In the genomic region with DNA sequence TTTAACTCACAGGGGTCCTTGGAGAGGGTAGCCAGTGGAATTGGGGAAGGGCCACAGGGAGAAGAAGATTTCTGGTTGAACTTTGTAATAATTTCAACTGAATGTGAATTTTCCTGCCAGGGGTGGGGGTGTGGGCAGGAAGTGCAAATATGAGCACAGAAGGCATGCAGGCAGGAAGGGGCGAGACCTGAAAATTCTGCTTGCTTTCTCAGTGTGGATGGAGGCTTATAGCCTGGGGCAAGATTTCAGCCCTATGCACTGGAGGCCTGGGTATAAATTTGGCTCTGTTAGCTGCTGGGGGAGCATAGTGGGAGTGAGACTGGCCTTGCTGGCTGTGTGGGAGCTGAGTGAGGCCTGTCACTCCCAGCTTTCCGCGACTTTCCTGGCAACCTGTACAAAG, we compare ENCODE assay signal across 21 cellular contexts. TPM values are rescaled to one million over a fixed set of nuclear protein-coding genes. Genes with fewer than 3 reads are reported as not detected.
DNase-seq lines count a peak whose midpoint lies in the region; ATAC-seq and TF ChIP-seq lines count a peak whose summit lies in the region.
"Had no signal": no experiment of that assay in that cellular context is flagged by ENCODE, and none has a peak within 500 bp of the region (broad histone marks: within the 10 kb centered on the region; RNA-seq: fewer than 3 reads in every experiment).

No MANE protein-coding gene starts in this region.

- ATAC-seq in PC-3 (no peak), GM21515 (IDR thresholded peaks at IDR 0.05; ENCODE audit: unreplicated experiment) (no peak)

- no TSS peak for BruUV-seq in PC-3 (replicated peaks; lab: Mats Ljungman, UMichigan)

- CTCF ChIA-PET in PC-3 (lab: Charles Lee) = no interaction called here

- peak overlapping the region; percentile 37 for H3K27ac Mint-ChIP-seq in type B pancreatic cell

- no peaks in the 10 kb centered on the region; the same call in 1 of the 2 replicates for H3K4me1 ChIP-seq in PC-3 (ENCODE audit: insufficient read depth, low read length)
- H3K4me1 ChIP-seq: BLaER1 treated with 17β-estradiol and CSF1 and Interleukin-3, amounts not matched to agents 10 nM and 100 nM; Peyer's patch had no signal

- H3K79me2 ChIP-seq in PC-3 (ENCODE audit: low read length) = no peaks in the 10 kb centered on the region

- POLR2A ChIA-PET in PC-3 (lab: Charles Lee; ENCODE audit: unreplicated experiment) = no interaction called here

- H3K9me3 ChIP-seq in PC-3 (ENCODE audit: low read length) = no peaks in the 10 kb centered on the region
- H3K9me3 ChIP-seq: Peyer's patch had no signal

- H3K9me3 Mint-ChIP-seq in type B pancreatic cell = peaks cover 7% of the 10 kb centered on the region

- no peak overlapping the region for H3K4me2 ChIP-seq in PC-3 (ENCODE audit: low read length)
- H3K4me2 ChIP-seq: BLaER1 treated with 17β-estradiol and CSF1 and Interleukin-3, amounts not matched to agents 10 nM and 100 nM had no signal

- H3K27ac ChIP-seq in PC-3 (ENCODE audit: low read length) (no peak overlapping the region), epithelial cell of prostate (peak overlapping the region; percentile 9)
- H3K27ac ChIP-seq: BLaER1 treated with 17β-estradiol and CSF1 and Interleukin-3, amounts not matched to agents 10 nM and 100 nM; Peyer's patch had no signal

- H2AFZ ChIP-seq in PC-3 (ENCODE audit: low read length) = no peak overlapping the region

- DNase-seq in EL = peak; percentile 32
- DNase-seq in PC-3 = peak; percentile 3
- no peak for DNase-seq in epithelial cell of prostate (ENCODE audit: low read depth, low spot score)
- no peak for DNase-seq in type B pancreatic cell (ENCODE audit: extremely low spot score, unreplicated experiment)
- no peak for DNase-seq in GM10266 (ENCODE audit: extremely low spot score)
- DNase-seq in NOMO-1 (lab: John Stamatoyannopoulos, UW; ENCODE audit: unreplicated experiment in 2 of 2) = no peak
- DNase-seq: CD8-positive, alpha-beta memory T cell; DMS79; GDM1; GOT3; KG1; NCI-H1048; NCI-H1436; NCI-H1930; NCI-H345; NCI-H524 treated with DMSO at 0.1 percent for 48 hours; Peyer's patch; Right ventricle myocardium superior; SW 1271 had no signal

- H3K9ac ChIP-seq in PC-3 (ENCODE audit: low read length) = no peak overlapping the region
- H3K9ac ChIP-seq: BLaER1 treated with 17β-estradiol and CSF1 and Interleukin-3, amounts not matched to agents 10 nM and 100 nM had no signal

- H3F3A ChIP-seq in PC-3 (ENCODE audit: low read length, unreplicated experiment) = no peaks in the 10 kb centered on the region

- H3K4me3 Mint-ChIP-seq in type B pancreatic cell = no peak overlapping the region
- H3K4me3 Mint-ChIP-seq: CD8-positive, alpha-beta memory T cell had no signal

- TF ChIP-seq CTCF in PC-3 (conservative IDR thresholded peaks at IDR 0.05; ENCODE audit: low read depth, low read length) = no peak
- TF ChIP-seq CTCF in type B pancreatic cell (conservative IDR thresholded peaks at IDR 0.05) = no peak
- TF ChIP-seq CTCF in GM10266 (IDR thresholded peaks at IDR 0.05; ENCODE audit: control insufficient read depth, insufficient read depth, low read depth, missing control alignments) = no peak

- no peak overlapping the region for H3K4me3 ChIP-seq in PC-3 (ENCODE audit: low read length)
- H3K4me3 ChIP-seq: BLaER1 treated with 17β-estradiol and CSF1 and Interleukin-3, amounts not matched to agents 10 nM and 100 nM; Peyer's patch had no signal

- no peaks in the 10 kb centered on the region for H3K4me1 Mint-ChIP-seq in type B pancreatic cell (ENCODE audit: unreplicated experiment)
- H3K4me1 Mint-ChIP-seq: CD8-positive, alpha-beta memory T cell had no signal

- H3K36me3 ChIP-seq in PC-3 (ENCODE audit: low read depth, low read length) = no peaks in the 10 kb centered on the region
- H3K36me3 ChIP-seq: BLaER1 treated with 17β-estradiol and CSF1 and Interleukin-3, amounts not matched to agents 10 nM and 100 nM; Peyer's patch had no signal

- H3K27me3 ChIP-seq in PC-3 (ENCODE audit: low read length) = no peaks in the 10 kb centered on the region
- H3K27me3 ChIP-seq: BLaER1 treated with 17β-estradiol and CSF1 and Interleukin-3, amounts not matched to agents 10 nM and 100 nM; Peyer's patch had no signal

- no peaks in the 10 kb centered on the region for H3K9me2 ChIP-seq in PC-3 (replicated peaks; ENCODE audit: low read length)

- intact Hi-C loops in PC-3 (cut with micrococcal nuclease) = no loop called here

- no peaks in the 10 kb centered on the region for H3K36me3 Mint-ChIP-seq in type B pancreatic cell

- no peaks in the 10 kb centered on the region for H4K20me1 ChIP-seq in PC-3 (ENCODE audit: low read length)
- H4K20me1 ChIP-seq: BLaER1 treated with 17β-estradiol and CSF1 and Interleukin-3, amounts not matched to agents 10 nM and 100 nM had no signal

- H3K27me3 Mint-ChIP-seq in type B pancreatic cell = no peaks in the 10 kb centered on the region

RNA-seq across cellular contexts. Expression of gene PERP, which starts 54.4 kb away (rescaled TPM):
- total RNA-seq in PC-3 (2014; rRNA removed) = 42.5 and 50.3 TPM in 2 replicates
- 86.8 and 293 TPM in 2 replicates for total RNA-seq in type B pancreatic cell (ENCODE audit: low replicate concordance)

Comparison
In these comparisons a context has a peak if more than half of its experiments do, and no peak if none do; other contexts are left out.
1. DNase-seq: peak in EL (single experiment) and PC-3 (single experiment); none in epithelial cell of prostate (single experiment), type B pancreatic cell (single experiment), GM10266 (single experiment) and NOMO-1 (0 of 2).